Comparison of ENCODE assay signal across 36 cellular contexts in genomic region chr10:94456942-94457341, GRCh38.
"Had no signal": no experiment of that assay in that cellular context is flagged by ENCODE, and none has a peak within 500 bp of the region (broad histone marks: within the 10 kb centered on the region; RNA-seq: fewer than 3 reads in every experiment).

No MANE protein-coding gene starts in this region.

- DNase-seq: Karpas-422, Kasumi-1, MG63, MM.1S, MV-4-11, NCI-H1048, NCI-H1092, NCI-H1092 treated with DMSO at 0.1 percent for 48 hours, NCI-H1105, NCI-H1105 treated with DMSO at 0.1 percent for 48 hours, NCI-H1417, NCI-H1417 treated with DMSO at 0.1 percent for 48 hours, NCI-H1436, NCI-H1436 treated with DMSO at 0.1 percent for 48 hours, NCI-H146, NCI-H1694, NCI-H1694 treated with DMSO at 0.1 percent for 48 hours, NCI-H187, NCI-H187 treated with DMSO at 0.1 percent for 48 hours, NCI-H1930, NCI-H2029, NCI-H2029 treated with DMSO at 0.1 percent for 48 hours, NCI-H2081, NCI-H2081 treated with DMSO at 0.1 percent for 48 hours, NCI-H2107, NCI-H2171, NCI-H2171 treated with DMSO at 0.1 percent for 48 hours, NCI-H2227 treated with DMSO at 0.1 percent for 48 hours, NCI-H226, NCI-H345, NCI-H446, NCI-H446 treated with DMSO at 0.1 percent for 48 hours, NCI-H510A, NCI-H510A treated with DMSO at 0.1 percent for 48 hours, NCI-H524, NCI-H524 treated with DMSO at 0.1 percent for 48 hours had no signal

- H3K36me3 ChIP-seq: MG63 had no signal

- H3K27me3 ChIP-seq: MG63 had no signal

- H3K4me3 ChIP-seq: MG63 had no signal
